In genomic region chr22:31247726-31248125, GRCh38 we compare ENCODE assay signal across 9 cellular contexts. TPM values are rescaled to one million over a fixed set of nuclear protein-coding genes. Genes with fewer than 3 reads are reported as not detected.
A peak's percentile ranks its signal among the peaks of the same experiment; 100 is the strongest.
DNase-seq lines count a peak whose midpoint lies in the region; ATAC-seq lines count a peak whose summit lies in the region.
"Had no signal": no experiment of that assay in that cellular context is flagged by ENCODE, and none has a peak within 500 bp of the region (broad histone marks: within the 10 kb centered on the region; RNA-seq: fewer than 3 reads in every experiment).

No MANE protein-coding gene starts in this region.

- H3K9me3 ChIP-seq in muscle layer of duodenum (ENCODE audit: control insufficient read depth in 1 of 2, low read length in 2 of 2), result no peaks in the 10 kb centered on the region

- peak overlapping the region; percentile 29 for H3K27ac Mint-ChIP-seq in dendritic cell treated with granulocyte-macrophage colony-stimulating factor and Interleukin-4, amounts not matched to agents 40 ng/mL and 50 ng/mL, for 4 days

- peaks cover 13% of the 10 kb centered on the region for H3K36me3 Mint-ChIP-seq in dendritic cell treated with granulocyte-macrophage colony-stimulating factor and Interleukin-4, amounts not matched to agents 40 ng/mL and 50 ng/mL, for 4 days (ENCODE audit: low read depth)

- H3K4me1 Mint-ChIP-seq in dendritic cell treated with granulocyte-macrophage colony-stimulating factor and Interleukin-4, amounts not matched to agents 40 ng/mL and 50 ng/mL, for 4 days (ENCODE audit: low read depth), result peaks cover 14% of the 10 kb centered on the region

- H3K4me3 ChIP-seq in ACC112 (ENCODE audit: low read depth, low read length), result peak overlapping the region; percentile 82; the same call in 1 of the 2 replicates
- peak overlapping the region; percentile 32 for H3K4me3 ChIP-seq in Jurkat, Clone E6-1 (ENCODE audit: low read length)
- H3K4me3 ChIP-seq in muscle layer of duodenum (ENCODE audit: low read depth in 1 of 2, low read length in 2 of 2), result peak overlapping the region; percentile 50 to 60

- H3K27ac ChIP-seq in ACC112 (ENCODE audit: low read depth, low read length) (no peak overlapping the region), muscle layer of duodenum (ENCODE audit: low read length) (no peak overlapping the region)

- intact Hi-C loops in dendritic cell treated with granulocyte-macrophage colony-stimulating factor and Interleukin-4, amounts not matched to agents 40 ng/mL and 50 ng/mL, for 4 days (cut with micrococcal nuclease), result no loop called here

- H3K27me3 Mint-ChIP-seq in dendritic cell treated with granulocyte-macrophage colony-stimulating factor and Interleukin-4, amounts not matched to agents 40 ng/mL and 50 ng/mL, for 4 days, result no peaks in the 10 kb centered on the region

- no peak overlapping the region for H2AFZ ChIP-seq in ACC112 (ENCODE audit: low read length, unreplicated experiment)

- ATAC-seq in GM21619 (IDR thresholded peaks at IDR 0.05; ENCODE audit: unreplicated experiment) (no peak), GM19452 (IDR thresholded peaks at IDR 0.05; ENCODE audit: unreplicated experiment) (no peak)

- H3K4me1 ChIP-seq in ACC112 (ENCODE audit: control insufficient read depth, insufficient read depth, low read length, unreplicated experiment), result peaks cover 42% of the 10 kb centered on the region
- H3K4me1 ChIP-seq in muscle layer of duodenum (ENCODE audit: control insufficient read depth in 1 of 2, insufficient read depth in 2 of 2, low read length in 2 of 2), result peaks cover 17 to 38% of the 10 kb centered on the region in 2 donors

- DNase-seq in Jurkat, Clone E6-1 (ENCODE audit: low read depth, low spot score), result no peak
- no peak for DNase-seq in NCI-H1436 treated with DMSO at 0.1 percent for 48 hours (lab: John Stamatoyannopoulos, UW)
- no peak for DNase-seq in NCI-H2107 (lab: John Stamatoyannopoulos, UW)
- DNase-seq: NCI-H187 treated with DMSO at 0.1 percent for 48 hours had no signal

- H3K9me3 Mint-ChIP-seq in dendritic cell treated with granulocyte-macrophage colony-stimulating factor and Interleukin-4, amounts not matched to agents 40 ng/mL and 50 ng/mL, for 4 days, result no peaks in the 10 kb centered on the region

- peaks cover 7% of the 10 kb centered on the region for H3K79me2 ChIP-seq in ACC112 (ENCODE audit: control insufficient read depth, insufficient read depth, low read length, unreplicated experiment)

- H3K36me3 ChIP-seq in ACC112 (ENCODE audit: insufficient read depth, low read length) (no peaks in the 10 kb centered on the region), muscle layer of duodenum (ENCODE audit: control insufficient read depth in 1 of 2, insufficient read depth in 2 of 2, low read length in 2 of 2) (peaks cover 0 to 4% of the 10 kb centered on the region in 2 donors)

- H3K27me3 ChIP-seq in ACC112 (ENCODE audit: insufficient read depth, low read length) (no peaks in the 10 kb centered on the region), muscle layer of duodenum (ENCODE audit: low read depth, low read length) (no peaks in the 10 kb centered on the region)

- no peak overlapping the region for H3K4me3 Mint-ChIP-seq in dendritic cell treated with granulocyte-macrophage colony-stimulating factor and Interleukin-4, amounts not matched to agents 40 ng/mL and 50 ng/mL, for 4 days

RNA-seq across cellular contexts. Expression of gene LIMK2, which starts 35.6 kb away (rescaled TPM):
- polyA plus RNA-seq in Jurkat, Clone E6-1 (2012; ENCODE audit: insufficient read depth, insufficient read length), result 33.5 TPM

RNA-seq across cellular contexts. Expression of gene PIK3IP1, which starts 44.6 kb away (rescaled TPM):
- 2.4 TPM for polyA plus RNA-seq in Jurkat, Clone E6-1 (2012; ENCODE audit: insufficient read depth, insufficient read length)

Comparison
In these comparisons a context has a peak if more than half of its experiments do, and no peak if none do; other contexts are left out.
1. H3K4me3 ChIP-seq: peak in every context shown above with its lines; median percentile 82 in ACC112; 55 in muscle layer of duodenum; 32 in Jurkat, Clone E6-1.